Comparison of ENCODE assay signal across 25 cellular contexts in genomic region chr7:93140582-93141191, GRCh38. TPM values are rescaled to one million over a fixed set of nuclear protein-coding genes. Genes with fewer than 3 reads are reported as not detected.
"Had no signal": no experiment of that assay in that cellular context is flagged by ENCODE, and none has a peak within 500 bp of the region (broad histone marks: within the 10 kb centered on the region; RNA-seq: fewer than 3 reads in every experiment).

No MANE protein-coding gene starts in this region.

- FAIRE-seq: keratinocyte had no signal

- H3K27me3 ChIP-seq: neural progenitor cell, ovary, right atrium auricular region, right lobe of liver, tibial nerve had no signal

- H3K27ac ChIP-seq: neural progenitor cell, ovary, right atrium auricular region, right lobe of liver, tibial nerve had no signal

- H3K4me1 ChIP-seq: neural progenitor cell, right lobe of liver had no signal

- DNase-seq: hippocampal formation; kidney glomerular epithelial cell; left cardiac atrium; mesendoderm; naive B cell; natural killer cell; nephron progenitor cell; ovary; right lobe of liver; stimulated activated CD4-positive, alpha-beta T cell treated with anti-CD3 and anti-CD28 coated beads, Interleukin-1b, Interleukin-23, amount 100 ng/mL, for 48 hours; stimulated activated CD4-positive, alpha-beta T cell treated with anti-CD3 and anti-CD28 coated beads, Interleukin-2, amount 100 ng/mL, for 48 hours; stimulated activated CD4-positive, alpha-beta T cell treated with anti-CD3 and anti-CD28 coated beads, Interleukin-4, amount 100 ng/mL, for 4 hours; stimulated activated CD8-positive, alpha-beta memory T cell treated with anti-CD3 and anti-CD28 coated beads, Interleukin-4, amount 100 ng/mL, for 48 hours; stimulated activated naive CD4-positive, alpha-beta T cell treated with Interleukin-2 at 50 U/mL for 16 hours; stimulated activated naive CD8-positive, alpha-beta T cell treated with anti-CD3 and anti-CD28 coated beads, Interleukin-15, amount 100 ng/mL, for 72 hours; substantia nigra had no signal

- H3K4me3 ChIP-seq: lung, neural progenitor cell, ovary, right atrium auricular region, right lobe of liver, smooth muscle cell, tibial nerve had no signal

- ATAC-seq: left cardiac atrium; left lobe of liver; natural killer cell; right lobe of liver; stimulated activated memory B cell treated with anti-CD40 and anti-IgM and Interleukin-4, amounts not matched to agents 10 μg/mL and 1 μg/mL and 100 μg/mL, for 72 hours; stimulated activated naive CD8-positive, alpha-beta T cell treated with anti-CD3 and anti-CD28 coated beads, Interleukin-15, amount 100 ng/mL, for 72 hours had no signal

- H3K9me3 ChIP-seq: right lobe of liver had no signal

- H3K36me3 ChIP-seq: neural progenitor cell, ovary had no signal

RNA-seq across cellular contexts. Expression of gene SAMD9L, which starts 7.5 kb away (rescaled TPM):
- total RNA-seq: progenitor cell of endocrine pancreas had no signal
